8 cellular contexts compared by ENCODE assay signal in the genomic region with DNA sequence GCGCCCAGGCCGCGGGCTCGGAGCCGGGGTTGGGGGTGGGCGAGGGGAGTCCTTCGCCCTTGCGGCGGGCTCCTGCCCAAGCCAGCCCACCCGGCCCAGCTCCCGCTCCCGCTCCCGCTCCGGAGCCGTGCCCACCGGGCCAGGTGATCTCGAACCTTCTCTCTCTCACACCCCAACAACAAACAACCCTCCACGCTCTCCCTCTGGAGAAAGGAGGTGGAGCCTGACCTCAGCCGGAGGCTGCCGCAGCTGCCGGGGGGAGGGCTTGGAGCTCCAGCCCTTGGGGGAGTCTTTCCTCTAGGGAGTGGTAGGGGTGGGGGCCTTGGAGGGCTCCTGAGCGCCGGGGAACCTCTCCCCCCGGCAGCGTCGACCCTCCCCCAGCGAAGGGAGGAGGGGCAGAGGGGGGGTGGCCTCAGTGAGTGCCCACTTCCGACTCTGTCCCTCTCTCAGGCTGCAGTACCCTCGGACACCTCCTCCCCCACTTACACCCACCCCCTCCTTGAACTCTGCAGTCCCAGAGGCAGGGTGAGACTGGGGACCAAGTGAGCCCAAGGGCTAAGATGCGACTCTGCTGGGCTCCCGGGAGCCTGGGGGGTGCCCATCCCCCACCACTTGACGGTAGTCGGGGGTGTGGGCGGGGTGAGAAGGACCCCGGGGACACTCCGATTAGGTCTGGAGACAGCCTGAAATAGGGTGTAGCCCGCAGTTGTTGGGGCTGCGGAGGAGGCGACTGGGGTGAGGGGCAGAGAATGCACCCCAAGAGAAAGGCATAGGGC. TPM values are rescaled to one million over a fixed set of nuclear protein-coding genes. Genes with fewer than 3 reads are reported as not detected.
DNase-seq lines count a peak whose midpoint lies in the region; ATAC-seq lines count a peak whose summit lies in the region.

No MANE protein-coding gene starts in this region.

- DNase-seq in activated CD4-positive, alpha-beta T cell treated with anti-CD3 and anti-CD28 coated beads, Interleukin-2, amount 10 ng/mL, durations not matched to agents 24 days and 14 days = peak; percentile 70
- DNase-seq in activated CD4-positive, alpha-beta T cell treated with anti-CD3 and anti-CD28 coated beads, Interleukin-2, amount 10 ng/mL, durations not matched to agents 7 days and 5 days = no peak
- DNase-seq in activated T-cell treated with anti-CD3 and anti-CD28 coated beads, Interleukin-2, amount 50 U/mL, for 48 hours = peak; percentile 35 to 36
- DNase-seq in stimulated activated CD4-positive, alpha-beta T cell treated with anti-CD3 and anti-CD28 coated beads, Interleukin-4, amount 100 ng/mL, for 24 hours = no peak
- DNase-seq in stimulated activated CD4-positive, alpha-beta T cell treated with anti-CD3 and anti-CD28 coated beads, Interleukin-15, amount 100 ng/mL, for 24 hours = no peak

- peaks cover 64% of the 10 kb centered on the region for H3K27me3 Mint-ChIP-seq in activated CD4-positive, alpha-beta T cell treated with anti-CD3 and anti-CD28 coated beads, Interleukin-2, amount 10 ng/mL, durations not matched to agents 24 days and 14 days
- H3K27me3 Mint-ChIP-seq in activated CD4-positive, alpha-beta T cell treated with anti-CD3 and anti-CD28 coated beads, Interleukin-2, amount 10 ng/mL, durations not matched to agents 7 days and 5 days = peaks cover 60% of the 10 kb centered on the region

- POLR2A ChIA-PET in activated CD4-positive, alpha-beta T cell treated with anti-CD3 and anti-CD28 coated beads, Interleukin-2, amount 10 ng/mL, durations not matched to agents 7 days and 5 days (lab: Charles Lee) = no interaction called here

- H3K4me3 ChIP-seq in iPS-18a (ENCODE audit: low read length) (peak overlapping the region; percentile 87), subcutaneous abdominal adipose tissue (ENCODE audit: low read depth in 1 of 5, low read length in 5 of 5) (peak overlapping the region; percentile 28 to 52 (median 43))

- H3K9me3 Mint-ChIP-seq in activated CD4-positive, alpha-beta T cell treated with anti-CD3 and anti-CD28 coated beads, Interleukin-2, amount 10 ng/mL, durations not matched to agents 24 days and 14 days = no peaks in the 10 kb centered on the region
- no peaks in the 10 kb centered on the region for H3K9me3 Mint-ChIP-seq in activated CD4-positive, alpha-beta T cell treated with anti-CD3 and anti-CD28 coated beads, Interleukin-2, amount 10 ng/mL, durations not matched to agents 7 days and 5 days

- H3K27me3 ChIP-seq in iPS-18a (ENCODE audit: control insufficient read depth, insufficient read depth, low read length) (peaks cover 59% of the 10 kb centered on the region), subcutaneous abdominal adipose tissue (ENCODE audit: control insufficient read depth in 5 of 5, insufficient read depth in 4 of 5, low read length in 5 of 5) (peaks cover 30 to 43% (median 35%) of the 10 kb centered on the region in 5 donors)

- H3K4me3 Mint-ChIP-seq in activated CD4-positive, alpha-beta T cell treated with anti-CD3 and anti-CD28 coated beads, Interleukin-2, amount 10 ng/mL, durations not matched to agents 24 days and 14 days = peak overlapping the region; percentile 60
- H3K4me3 Mint-ChIP-seq in activated CD4-positive, alpha-beta T cell treated with anti-CD3 and anti-CD28 coated beads, Interleukin-2, amount 10 ng/mL, durations not matched to agents 7 days and 5 days = no peak overlapping the region

- H3K4me1 ChIP-seq in iPS-18a (ENCODE audit: control insufficient read depth, low read depth, low read length) = peaks cover 27% of the 10 kb centered on the region
- H3K4me1 ChIP-seq in subcutaneous abdominal adipose tissue (ENCODE audit: control insufficient read depth in 5 of 5, insufficient read depth in 5 of 5, low read length in 5 of 5) = peaks cover 3 to 31% (median 28%) of the 10 kb centered on the region in 5 donors

- H3K27ac Mint-ChIP-seq in activated CD4-positive, alpha-beta T cell treated with anti-CD3 and anti-CD28 coated beads, Interleukin-2, amount 10 ng/mL, durations not matched to agents 24 days and 14 days = no peak overlapping the region
- H3K27ac Mint-ChIP-seq in activated CD4-positive, alpha-beta T cell treated with anti-CD3 and anti-CD28 coated beads, Interleukin-2, amount 10 ng/mL, durations not matched to agents 7 days and 5 days = no peak overlapping the region

- peaks cover 21% of the 10 kb centered on the region for H3K4me1 Mint-ChIP-seq in activated CD4-positive, alpha-beta T cell treated with anti-CD3 and anti-CD28 coated beads, Interleukin-2, amount 10 ng/mL, durations not matched to agents 24 days and 14 days
- H3K4me1 Mint-ChIP-seq in activated CD4-positive, alpha-beta T cell treated with anti-CD3 and anti-CD28 coated beads, Interleukin-2, amount 10 ng/mL, durations not matched to agents 7 days and 5 days = peaks cover 23% of the 10 kb centered on the region

- no peaks in the 10 kb centered on the region for H3K9me3 ChIP-seq in iPS-18a (ENCODE audit: control insufficient read depth, low read depth, low read length)
- H3K9me3 ChIP-seq in subcutaneous abdominal adipose tissue (ENCODE audit: control insufficient read depth in 5 of 5, low read length in 5 of 5) = no peaks in the 10 kb centered on the region

- H3K36me3 Mint-ChIP-seq in activated CD4-positive, alpha-beta T cell treated with anti-CD3 and anti-CD28 coated beads, Interleukin-2, amount 10 ng/mL, durations not matched to agents 24 days and 14 days (ENCODE audit: low read depth) = peaks cover 4% of the 10 kb centered on the region
- peaks cover 4% of the 10 kb centered on the region for H3K36me3 Mint-ChIP-seq in activated CD4-positive, alpha-beta T cell treated with anti-CD3 and anti-CD28 coated beads, Interleukin-2, amount 10 ng/mL, durations not matched to agents 7 days and 5 days (ENCODE audit: low read depth)

- intact Hi-C loops in activated CD4-positive, alpha-beta T cell treated with anti-CD3 and anti-CD28 coated beads, Interleukin-2, amount 10 ng/mL, durations not matched to agents 24 days and 14 days (cut with micrococcal nuclease) = no loop called here

- ATAC-seq in GM19395 (IDR thresholded peaks at IDR 0.05; ENCODE audit: unreplicated experiment) = no peak

- no peaks in the 10 kb centered on the region for H3K36me3 ChIP-seq in iPS-18a (ENCODE audit: control insufficient read depth, low read depth, low read length)
- H3K36me3 ChIP-seq in subcutaneous abdominal adipose tissue (ENCODE audit: control insufficient read depth in 5 of 5, insufficient read depth in 5 of 5, low read length in 5 of 5) = no peaks in the 10 kb centered on the region

- H3K27ac ChIP-seq in iPS-18a (ENCODE audit: low read length) (no peak overlapping the region), subcutaneous abdominal adipose tissue (ENCODE audit: low read depth, low read length) (no peak overlapping the region)

- CTCF ChIA-PET in activated CD4-positive, alpha-beta T cell treated with anti-CD3 and anti-CD28 coated beads, Interleukin-2, amount 10 ng/mL, durations not matched to agents 7 days and 5 days (lab: Charles Lee) = interaction anchor here (1.0 to 2.3 kb wide), 3 partner anchors 15 to 92 kb away, joined by 3 to 7 read pairs (median 4); no protein-coding TSS in a partner anchor

- peak overlapping the region; percentile 30 for H3K9ac ChIP-seq in iPS-18a (ENCODE audit: low read length)
- H3K9ac ChIP-seq in subcutaneous abdominal adipose tissue (ENCODE audit: low read length in 5 of 5) = peak overlapping the region in 2 of 5 donors; percentile 53 to 58

RNA-seq across cellular contexts. Expression of a gene that starts 4.4 kb away (rescaled TPM):
- 23.9 and 26.2 TPM in 2 replicates for total RNA-seq in activated CD4-positive, alpha-beta T cell treated with anti-CD3 and anti-CD28 coated beads, Interleukin-2, amount 10 ng/mL, durations not matched to agents 24 days and 14 days
- 10 to 100 TPM; 28.7 to 30.8 TPM for total RNA-seq in activated CD4-positive, alpha-beta T cell treated with anti-CD3 and anti-CD28 coated beads, Interleukin-2, amount 10 ng/mL, durations not matched to agents 7 days and 5 days

RNA-seq across cellular contexts. Expression of a gene that starts 30.7 kb away (rescaled TPM):
- 66.6 and 70.7 TPM in 2 replicates for total RNA-seq in activated CD4-positive, alpha-beta T cell treated with anti-CD3 and anti-CD28 coated beads, Interleukin-2, amount 10 ng/mL, durations not matched to agents 24 days and 14 days
- total RNA-seq in activated CD4-positive, alpha-beta T cell treated with anti-CD3 and anti-CD28 coated beads, Interleukin-2, amount 10 ng/mL, durations not matched to agents 7 days and 5 days = 10 to 100 TPM; 38.4 to 47.1 TPM

RNA-seq across cellular contexts. Expression of a gene that starts 34.5 kb away (rescaled TPM):
- total RNA-seq in activated CD4-positive, alpha-beta T cell treated with anti-CD3 and anti-CD28 coated beads, Interleukin-2, amount 10 ng/mL, durations not matched to agents 24 days and 14 days = 9.0 and 9.7 TPM in 2 replicates
- 10 to 100 TPM; 14.3 to 14.6 TPM for total RNA-seq in activated CD4-positive, alpha-beta T cell treated with anti-CD3 and anti-CD28 coated beads, Interleukin-2, amount 10 ng/mL, durations not matched to agents 7 days and 5 days

RNA-seq across cellular contexts. Expression of a gene that starts 53.8 kb away (rescaled TPM):
- 50.4 and 52.9 TPM in 2 replicates for total RNA-seq in activated CD4-positive, alpha-beta T cell treated with anti-CD3 and anti-CD28 coated beads, Interleukin-2, amount 10 ng/mL, durations not matched to agents 24 days and 14 days
- total RNA-seq in activated CD4-positive, alpha-beta T cell treated with anti-CD3 and anti-CD28 coated beads, Interleukin-2, amount 10 ng/mL, durations not matched to agents 7 days and 5 days = 10 to 100 TPM; 57.5 to 63.3 TPM

Comparison
In these comparisons a context has a peak if more than half of its experiments do, and no peak if none do; other contexts are left out.
1. DNase-seq: peak in activated CD4-positive, alpha-beta T cell treated with anti-CD3 and anti-CD28 coated beads, Interleukin-2, amount 10 ng/mL, durations not matched to agents 24 days and 14 days (single experiment) and activated T-cell treated with anti-CD3 and anti-CD28 coated beads, Interleukin-2, amount 50 U/mL, for 48 hours (2 of 2); none in activated CD4-positive, alpha-beta T cell treated with anti-CD3 and anti-CD28 coated beads, Interleukin-2, amount 10 ng/mL, durations not matched to agents 7 days and 5 days (single experiment), stimulated activated CD4-positive, alpha-beta T cell treated with anti-CD3 and anti-CD28 coated beads, Interleukin-4, amount 100 ng/mL, for 24 hours (single experiment) and stimulated activated CD4-positive, alpha-beta T cell treated with anti-CD3 and anti-CD28 coated beads, Interleukin-15, amount 100 ng/mL, for 24 hours (single experiment).